Comparison of ENCODE assay signal across 1 cellular context in the genomic region with DNA sequence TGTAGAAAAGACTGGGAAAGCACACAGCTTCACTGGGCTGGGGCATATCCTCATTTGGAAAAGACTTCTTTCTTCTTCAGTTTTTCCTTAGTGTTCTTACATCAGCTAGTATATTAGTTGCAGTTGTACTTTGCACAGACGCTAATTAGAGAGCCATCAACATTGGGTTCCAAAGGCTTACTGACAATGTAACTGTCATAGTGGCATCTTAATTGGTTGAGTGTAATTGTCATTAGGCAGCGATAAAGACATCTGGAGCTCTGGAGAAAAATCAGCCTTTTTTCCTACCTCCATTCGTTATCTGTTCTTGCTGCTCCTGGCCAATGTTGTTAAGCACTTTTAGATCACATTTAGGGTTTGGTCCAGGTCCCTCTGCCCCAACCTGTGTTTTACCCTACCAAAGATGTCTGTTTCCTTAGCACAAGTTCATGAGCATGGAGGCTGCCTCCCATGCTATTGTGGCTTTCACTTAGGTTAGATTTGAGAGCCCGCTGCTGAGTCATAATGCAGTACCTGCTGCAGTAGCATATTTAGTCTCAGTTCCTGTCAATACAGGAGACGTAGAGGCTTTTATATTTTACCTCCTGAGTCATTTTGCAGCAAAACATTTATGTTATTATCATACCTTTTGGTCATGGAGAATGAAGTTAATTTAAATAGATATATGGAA.
TF ChIP-seq lines count a peak whose summit lies in the region.

No MANE protein-coding gene starts in this region.

TF ChIP-seq in HepG2, 621 proteins besides CTCF, POLR2A, EP300 and RAD21 (continued from another document):
- TF ChIP-seq, protein P1, sequence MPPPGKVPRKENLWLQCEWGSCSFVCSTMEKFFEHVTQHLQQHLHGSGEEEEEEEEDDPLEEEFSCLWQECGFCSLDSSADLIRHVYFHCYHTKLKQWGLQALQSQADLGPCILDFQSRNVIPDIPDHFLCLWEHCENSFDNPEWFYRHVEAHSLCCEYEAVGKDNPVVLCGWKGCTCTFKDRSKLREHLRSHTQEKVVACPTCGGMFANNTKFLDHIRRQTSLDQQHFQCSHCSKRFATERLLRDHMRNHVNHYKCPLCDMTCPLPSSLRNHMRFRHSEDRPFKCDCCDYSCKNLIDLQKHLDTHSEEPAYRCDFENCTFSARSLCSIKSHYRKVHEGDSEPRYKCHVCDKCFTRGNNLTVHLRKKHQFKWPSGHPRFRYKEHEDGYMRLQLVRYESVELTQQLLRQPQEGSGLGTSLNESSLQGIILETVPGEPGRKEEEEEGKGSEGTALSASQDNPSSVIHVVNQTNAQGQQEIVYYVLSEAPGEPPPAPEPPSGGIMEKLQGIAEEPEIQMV (CRISPR knock-in tag; IDR thresholded peaks at IDR 0.05; ENCODE audit: low read depth), result no peak
